19 cellular contexts compared by ENCODE assay signal in genomic region chr5:66717455-66718373, GRCh38.
DNase-seq lines count a peak whose midpoint lies in the region; ATAC-seq, FAIRE-seq and TF ChIP-seq lines count a peak whose summit lies in the region.
"Had no signal": no experiment of that assay in that cellular context is flagged by ENCODE, and none has a peak within 500 bp of the region (broad histone marks: within the 10 kb centered on the region; RNA-seq: fewer than 3 reads in every experiment).

No MANE protein-coding gene starts in this region.

- peak; percentile 45 for ATAC-seq in left lung
- no peak for ATAC-seq in HG03280 (IDR thresholded peaks at IDR 0.05; ENCODE audit: unreplicated experiment)
- ATAC-seq in GM21360 (IDR thresholded peaks at IDR 0.05; ENCODE audit: unreplicated experiment) = no peak
- ATAC-seq: gastroesophageal sphincter had no signal

- peak overlapping the region in 1 of 2 donors; percentile 35 for H3K27ac ChIP-seq in left lung
- H3K27ac ChIP-seq in small intestine (ENCODE audit: low read depth in 1 of 2, low read length in 1 of 2) = peak overlapping the region in 1 of 2 donors; percentile 34
- H3K27ac ChIP-seq: ascending aorta, gastroesophageal sphincter, SJSA1, suprapubic skin had no signal

- intact Hi-C loops in left lung (cut with DNase I) = no loop called here

- DNase-seq in DMS 273 treated with DMSO at 0.1 percent for 48 hours (lab: John Stamatoyannopoulos, UW) (peak; percentile 22), M059J (ENCODE audit: low read depth) (peak; percentile 3), RPMI7951 (ENCODE audit: low read depth) (peak; percentile 3), left lung (no peak), activated gamma-delta T cell (lab: John Stamatoyannopoulos, UW) (no peak), small intestine (no peak)
- DNase-seq: activated naive CD4-positive, alpha-beta T cell; Caco-2; midbrain; NCI-H2227 treated with DMSO at 0.1 percent for 48 hours; stimulated activated CD4-positive, alpha-beta T cell treated with anti-CD3 and anti-CD28 coated beads, Interleukin-4, amount 100 ng/mL, for 1 hour had no signal

- H3K27me3 ChIP-seq in left lung (no peaks in the 10 kb centered on the region), small intestine (ENCODE audit: control insufficient read depth in 2 of 2, insufficient read depth in 2 of 2, low read length in 2 of 2) (no peaks in the 10 kb centered on the region)
- H3K27me3 ChIP-seq: ascending aorta, gastroesophageal sphincter, neutrophil, SJSA1, suprapubic skin had no signal

- H3K36me3 ChIP-seq in left lung (no peaks in the 10 kb centered on the region), small intestine (ENCODE audit: control insufficient read depth in 2 of 2, insufficient read depth in 2 of 2, low read length in 2 of 2) (no peaks in the 10 kb centered on the region)
- H3K36me3 ChIP-seq: ascending aorta, gastroesophageal sphincter, neutrophil, SJSA1, suprapubic skin had no signal

- FAIRE-seq in small intestine (lab: Jason Lieb, UNC) = no peak
- FAIRE-seq: endothelial cell of umbilical vein had no signal

- WGBS in small intestine, 3 donors = 47 to 59% (median 58%) methylated on average over 6 of the region's 6 CpGs

- H3K9me3 ChIP-seq in left lung (peaks cover 0 to under 1% of the 10 kb centered on the region in 2 donors), small intestine (ENCODE audit: control insufficient read depth, low read depth) (no peaks in the 10 kb centered on the region)
- H3K9me3 ChIP-seq: ascending aorta, Caco-2, neutrophil, SJSA1, suprapubic skin had no signal

- no peak for TF ChIP-seq CTCF in left lung (IDR thresholded peaks at IDR 0.05)

- no peak overlapping the region for H3K4me3 ChIP-seq in left lung
- H3K4me3 ChIP-seq in small intestine (ENCODE audit: low read depth in 1 of 2, low read length in 2 of 2) = no peak overlapping the region
- H3K4me3 ChIP-seq: ascending aorta, gastroesophageal sphincter, SJSA1, suprapubic skin had no signal

- H3K4me1 ChIP-seq in left lung (peaks cover 0 to 16% of the 10 kb centered on the region in 2 donors), small intestine (ENCODE audit: control insufficient read depth in 2 of 2, insufficient read depth in 1 of 2, low read depth in 1 of 2, low read length in 1 of 2) (no peaks in the 10 kb centered on the region)
- H3K4me1 ChIP-seq: ascending aorta, Caco-2, gastroesophageal sphincter, SJSA1 had no signal

Comparison
In these comparisons a context has a peak if more than half of its experiments do, and no peak if none do; other contexts are left out.
1. DNase-seq: peak in DMS 273 treated with DMSO at 0.1 percent for 48 hours (single experiment), M059J (single experiment) and RPMI7951 (single experiment); none in left lung (0 of 2), activated gamma-delta T cell (single experiment) and small intestine (single experiment).